ENCODE assay signal across 8 cellular contexts in the genomic region with DNA sequence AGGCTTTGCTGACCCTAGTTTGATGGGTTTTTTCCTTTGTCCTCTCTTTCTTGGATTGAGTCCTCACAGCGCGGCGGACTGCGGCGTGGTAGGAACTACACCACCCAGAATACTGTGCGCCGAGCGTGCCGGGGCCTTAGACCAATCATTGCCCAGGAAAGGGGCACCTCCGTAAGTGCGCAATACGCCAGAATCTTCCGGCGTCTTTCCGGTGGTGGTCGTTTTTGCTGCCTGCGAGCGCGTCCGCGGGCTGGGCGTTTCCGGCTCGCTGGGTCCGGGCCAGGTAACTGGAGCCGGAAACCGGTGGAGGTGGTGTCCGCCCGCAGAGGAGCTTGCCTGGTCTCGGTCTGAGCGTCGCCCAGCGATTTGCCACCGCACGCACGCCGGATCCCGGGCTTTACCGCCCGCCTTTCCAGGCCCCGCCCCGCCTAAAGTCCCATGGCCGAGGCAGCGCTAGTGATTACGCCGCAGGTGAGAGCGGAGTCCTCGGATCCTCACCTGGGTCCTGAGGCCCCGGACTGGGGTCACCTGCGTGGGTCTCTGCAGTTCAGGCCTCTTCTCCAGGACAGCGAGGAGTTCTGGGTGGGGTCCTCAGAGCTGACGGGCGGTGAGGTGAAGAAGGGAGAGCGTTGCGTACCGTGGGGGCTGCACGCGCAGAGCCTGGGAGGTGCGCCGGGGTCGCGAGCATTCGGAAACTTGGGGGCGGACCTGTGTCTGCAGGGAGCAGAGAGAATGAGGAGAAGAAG. TPM values are rescaled to one million over a fixed set of nuclear protein-coding genes. Genes with fewer than 3 reads are reported as not detected.
A peak's percentile ranks its signal among the peaks of the same experiment; 100 is the strongest.
DNase-seq lines count a peak whose midpoint lies in the region; ATAC-seq, FAIRE-seq and TF ChIP-seq lines count a peak whose summit lies in the region.

ZNF549 (plus strand) TSS at position 221 of the 746 bp plus-strand sequence; CDS start at position 439, 218 bp downstream.

- H3K4me2 ChIP-seq in OCI-LY7 (ENCODE audit: low read length), result peak within 1 kb of the TSS; percentile 98

- H3K27me3 ChIP-seq in Caco-2 (replicated peaks; ENCODE audit: control insufficient read depth, insufficient read depth, low read length) (no peaks in the 10 kb centered on the region), esophagus squamous epithelium (no peaks in the 10 kb centered on the region), muscle layer of colon (ENCODE audit: control insufficient read depth in 1 of 2, insufficient read depth in 2 of 2, low read length in 2 of 2) (no peaks in the 10 kb centered on the region)

- peaks cover 4% of the 10 kb centered on the region for H3K36me3 Mint-ChIP-seq in Caco-2 (ENCODE audit: insufficient read depth, unreplicated experiment)
- H3K36me3 Mint-ChIP-seq in activated T-cell treated with anti-CD3 and anti-CD28 coated beads, Interleukin-2, amount 50 U/mL, for 24 hours (ENCODE audit: low read depth), result peaks cover 59% of the 10 kb centered on the region

- BruUV-seq in Caco-2 (replicated peaks; lab: Mats Ljungman, UMichigan) (TSS peak; percentile 31), OCI-LY7 (replicated peaks; lab: Mats Ljungman, UMichigan) (no TSS peak)

- CTCF ChIA-PET in Caco-2 (lab: Charles Lee) (interaction anchor here (0.6 kb wide), 1 partner anchor 42 kb away, joined by 3 read pairs; no protein-coding TSS in a partner anchor), OCI-LY7 (lab: Charles Lee; ENCODE audit: unreplicated experiment) (no interaction called here)

- TF ChIP-seq CTCF in Caco-2 (IDR thresholded peaks at IDR 0.05; ENCODE audit: insufficient read depth in 1 of 2, low read depth in 1 of 2, low read length in 1 of 2, severe bottlenecking in 1 of 2, unreplicated experiment in 1 of 2), result no peak
- TF ChIP-seq CTCF in OCI-LY7 (conservative IDR thresholded peaks at IDR 0.05; ENCODE audit: low read length), result no peak
- TF ChIP-seq CTCF in esophagus squamous epithelium (IDR thresholded peaks at IDR 0.05), result peak in 2 of 6 experiments; percentile 15 to 25

- intact Hi-C loops in Caco-2 (cut with micrococcal nuclease; ENCODE audit: unreplicated experiment) (loop anchor here (1.0 kb wide), 1 partner anchor 32 kb away; the partner anchor contains the start of gene ZNF550), OCI-LY7 (cut with micrococcal nuclease; ENCODE audit: unreplicated experiment) (no loop called here), esophagus squamous epithelium (cut with DNase I) (no loop called here)

- H2AFZ ChIP-seq in OCI-LY7 (ENCODE audit: low read length), result peak within 1 kb of the TSS; percentile 97

- peak within 1 kb of the TSS; percentile 60 for H3K9ac ChIP-seq in muscle layer of colon (ENCODE audit: low read length)

- POLR2A ChIA-PET in Caco-2 (lab: Charles Lee), result interaction anchor here (0.6 kb wide), 1 partner anchor 321 kb away, joined by 6 read pairs; no protein-coding TSS in a partner anchor
- POLR2A ChIA-PET in OCI-LY7 (lab: Charles Lee), result no interaction called here

- H3K27me3 Mint-ChIP-seq in Caco-2 (ENCODE audit: insufficient read depth, unreplicated experiment), result no peaks in the 10 kb centered on the region
- H3K27me3 Mint-ChIP-seq in activated T-cell treated with anti-CD3 and anti-CD28 coated beads, Interleukin-2, amount 50 U/mL, for 24 hours, result no peaks in the 10 kb centered on the region

- H4K20me1 ChIP-seq in OCI-LY7 (ENCODE audit: insufficient read depth, low read length), result no peaks in the 10 kb centered on the region

- 11 to 13% methylated on average over 14 to 27 of the region's 64 CpGs for WGBS in esophagus squamous epithelium, 2 donors

- peak within 1 kb of the TSS; percentile 87 for H3K4me3 Mint-ChIP-seq in Caco-2 (ENCODE audit: unreplicated experiment)
- peak within 1 kb of the TSS; percentile 95 for H3K4me3 Mint-ChIP-seq in activated T-cell treated with anti-CD3 and anti-CD28 coated beads, Interleukin-2, amount 50 U/mL, for 24 hours

- H3K9me3 Mint-ChIP-seq in Caco-2 (ENCODE audit: unreplicated experiment), result peaks cover 25% of the 10 kb centered on the region
- H3K9me3 Mint-ChIP-seq in activated T-cell treated with anti-CD3 and anti-CD28 coated beads, Interleukin-2, amount 50 U/mL, for 24 hours, result peaks cover 60% of the 10 kb centered on the region

- H3K4me1 Mint-ChIP-seq in Caco-2 (ENCODE audit: low read depth, unreplicated experiment), result peaks cover 8% of the 10 kb centered on the region
- peaks cover 23% of the 10 kb centered on the region for H3K4me1 Mint-ChIP-seq in activated T-cell treated with anti-CD3 and anti-CD28 coated beads, Interleukin-2, amount 50 U/mL, for 24 hours (ENCODE audit: low read depth)

- H3K4me3 ChIP-seq in Caco-2 (ENCODE audit: low read depth, low read length) (peak within 1 kb of the TSS; percentile 86), OCI-LY7 (ENCODE audit: low read depth, low read length, poor library complexity, severe bottlenecking) (peak within 1 kb of the TSS; percentile 97), esophagus squamous epithelium (peak within 1 kb of the TSS; percentile 60 to 92 (median 82)), muscle layer of colon (ENCODE audit: low read depth in 1 of 2, low read length in 2 of 2) (peak within 1 kb of the TSS; percentile 71 to 97)

- no peaks in the 10 kb centered on the region for H3K36me3 ChIP-seq in Caco-2 (ENCODE audit: control insufficient read depth, insufficient read depth, low read length)
- H3K36me3 ChIP-seq in OCI-LY7 (ENCODE audit: insufficient read depth, low read length), result peaks cover 15% of the 10 kb centered on the region
- peaks cover 0 to 21% (median 5%) of the 10 kb centered on the region in 3 donors for H3K36me3 ChIP-seq in esophagus squamous epithelium
- peaks cover 13% of the 10 kb centered on the region for H3K36me3 ChIP-seq in muscle layer of colon (ENCODE audit: insufficient read depth, low read length)

- H3K79me2 ChIP-seq in OCI-LY7 (ENCODE audit: insufficient read depth, low read depth, low read length), result peaks cover 11% of the 10 kb centered on the region; the same call in 1 of the 2 replicates

- H3K27ac ChIP-seq in OCI-LY7 (ENCODE audit: low read depth, low read length, poor library complexity, severe bottlenecking) (peak within 1 kb of the TSS; percentile 30), esophagus squamous epithelium (peak within 1 kb of the TSS; percentile 81 to 87 (median 86)), muscle layer of colon (ENCODE audit: low read depth, low read length) (peak within 1 kb of the TSS; percentile 70)

- H3K9me3 ChIP-seq in Caco-2 (peaks cover 8% of the 10 kb centered on the region; the same call in 1 of the 2 replicates), OCI-LY7 (ENCODE audit: low read length) (no peaks in the 10 kb centered on the region; the same call in 1 of the 2 replicates), esophagus squamous epithelium (peaks cover 0 to 33% (median 0%) of the 10 kb centered on the region in 3 donors), muscle layer of colon (ENCODE audit: low read length) (peaks cover 14% of the 10 kb centered on the region)

- DNase-seq in Caco-2 (peak; percentile 88 to 91), HTR-8/SVneo (ENCODE audit: insufficient read length, low spot score) (peak; percentile 95), OCI-LY7 (ENCODE audit: low spot score) (peak; percentile 94), esophagus squamous epithelium (lab: John Stamatoyannopoulos, UW) (peak; percentile 42)
- DNase-seq in activated T-cell treated with anti-CD3 and anti-CD28 coated beads, Interleukin-2, amount 50 U/mL, for 24 hours, result peak; percentile 90
- peak; percentile 89 for DNase-seq in stimulated activated CD8-positive, alpha-beta memory T cell treated with anti-CD3 and anti-CD28 coated beads, Interleukin-4, amount 100 ng/mL, for 48 hours

- FAIRE-seq in HTR-8/SVneo (lab: Jason Lieb, UNC), result peak; percentile 93

- H3K9me2 ChIP-seq in OCI-LY7 (ENCODE audit: insufficient read depth, low read length), result no peaks in the 10 kb centered on the region

- H3K4me1 ChIP-seq in Caco-2 (no peaks in the 10 kb centered on the region), OCI-LY7 (ENCODE audit: insufficient read depth, low read length, poor library complexity, severe bottlenecking) (peaks cover 15% of the 10 kb centered on the region), esophagus squamous epithelium (peaks cover 0 to 17% (median 6%) of the 10 kb centered on the region in 3 donors), muscle layer of colon (ENCODE audit: insufficient read depth, low read length) (peaks cover 11% of the 10 kb centered on the region)

- peak within 1 kb of the TSS; percentile 83 for H3K27ac Mint-ChIP-seq in Caco-2 (ENCODE audit: unreplicated experiment)
- H3K27ac Mint-ChIP-seq in activated T-cell treated with anti-CD3 and anti-CD28 coated beads, Interleukin-2, amount 50 U/mL, for 24 hours, result peak within 1 kb of the TSS; percentile 87

- TF ChIP-seq POLR2A in esophagus squamous epithelium (IDR thresholded peaks at IDR 0.05), result no peak

- ATAC-seq in GM21367 (IDR thresholded peaks at IDR 0.05; ENCODE audit: unreplicated experiment), result peak; percentile 96

RNA-seq across cellular contexts. Expression of gene ZNF549, which starts in this region (rescaled TPM):
- total RNA-seq in Caco-2 (2022) (5.2 and 5.5 TPM in 2 replicates), OCI-LY7 (2022) (6.6 and 8.8 TPM in 2 replicates), esophagus squamous epithelium (1 to 10 TPM; 1.3 to 4.8 (median 2.3) TPM)
- total RNA-seq in OCI-LY7 (2014; rRNA removed; shearing (Covaris generic)), result 6.1 and 7.5 TPM in 2 replicates

Comparison
In these comparisons a context has a peak if more than half of its experiments do, and no peak if none do; other contexts are left out.
1. Peak in every context shown above with its lines: DNase-seq, ATAC-seq, H3K4me3 ChIP-seq and H3K27ac ChIP-seq.
2. DNase-seq: peak in every context shown above with its lines; median percentile 95 in HTR-8/SVneo; 94 in OCI-LY7; 90 in activated T-cell treated with anti-CD3 and anti-CD28 coated beads, Interleukin-2, amount 50 U/mL, for 24 hours; 90 in Caco-2; 89 in stimulated activated CD8-positive, alpha-beta memory T cell treated with anti-CD3 and anti-CD28 coated beads, Interleukin-4, amount 100 ng/mL, for 48 hours; 42 in esophagus squamous epithelium.
3. H3K27ac ChIP-seq: peak in every context shown above with its lines; median percentile 86 in esophagus squamous epithelium; 70 in muscle layer of colon; 30 in OCI-LY7.